In the genomic region with DNA sequence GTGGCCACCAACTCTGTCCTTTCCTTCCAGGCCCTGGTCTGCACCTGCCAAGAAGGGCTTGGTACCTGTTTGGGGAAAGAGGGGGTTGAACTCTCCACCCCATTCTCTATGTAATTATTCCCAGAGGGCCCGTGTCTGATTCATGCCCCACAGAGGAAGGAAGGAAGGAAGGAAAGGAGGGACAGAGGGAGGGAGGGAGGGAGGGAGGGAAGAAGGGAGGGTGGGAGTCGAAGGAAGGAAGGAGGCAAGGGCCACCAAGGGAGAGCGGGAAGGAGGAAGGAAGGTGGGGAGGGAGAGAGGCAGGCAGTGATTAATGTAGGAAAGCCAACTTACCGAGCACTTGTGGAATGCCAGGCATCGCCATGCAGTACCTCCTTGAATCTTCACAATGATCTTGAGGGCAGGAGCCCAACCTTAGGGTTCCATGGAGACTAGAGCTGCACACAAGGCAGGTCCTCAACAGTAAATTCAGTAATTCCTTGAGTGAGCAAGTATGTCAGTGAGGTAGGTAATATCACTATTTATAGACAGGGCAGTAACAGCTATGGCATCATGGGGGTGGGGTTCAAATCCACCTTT, we compare ENCODE assay signal across 9 cellular contexts.
DNase-seq lines count a peak whose midpoint lies in the region; ATAC-seq, FAIRE-seq and TF ChIP-seq lines count a peak whose summit lies in the region.
"Had no signal": no experiment of that assay in that cellular context is flagged by ENCODE, and none has a peak within 500 bp of the region (broad histone marks: within the 10 kb centered on the region; RNA-seq: fewer than 3 reads in every experiment).

No MANE protein-coding gene starts in this region.

- H3K27ac Mint-ChIP-seq in natural killer cell: no peak overlapping the region

- TF ChIP-seq POLR2A in H54 (IDR thresholded peaks at IDR 0.05; ENCODE audit: low read depth, low read length): no peak

- H3K9me3 Mint-ChIP-seq in natural killer cell: no peaks in the 10 kb centered on the region

- H3K4me1 ChIP-seq in iPS-20b (ENCODE audit: insufficient read depth, low read length): peaks cover 8% of the 10 kb centered on the region; the same call in 1 of the 2 replicates
- peaks cover 25 to 29% (median 26%) of the 10 kb centered on the region in 3 donors for H3K4me1 ChIP-seq in skeletal muscle tissue (ENCODE audit: control insufficient read depth in 3 of 3, insufficient read depth in 3 of 3, low read length in 3 of 3)

- H3K9me3 ChIP-seq in iPS-20b (ENCODE audit: insufficient read depth, low read depth, low read length) (no peaks in the 10 kb centered on the region), skeletal muscle tissue (ENCODE audit: control insufficient read depth in 3 of 3, low read length in 3 of 3) (no peaks in the 10 kb centered on the region)

- H3K36me3 ChIP-seq in iPS-20b (ENCODE audit: insufficient read depth, low read depth, low read length) (no peaks in the 10 kb centered on the region), skeletal muscle tissue (ENCODE audit: control insufficient read depth in 3 of 3, insufficient read depth in 3 of 3, low read length in 3 of 3) (no peaks in the 10 kb centered on the region)

- no peaks in the 10 kb centered on the region for H3K36me3 Mint-ChIP-seq in natural killer cell

- no peak for TF ChIP-seq CTCF in natural killer cell (IDR thresholded peaks at IDR 0.05)

- FAIRE-seq in H54 (lab: Jason Lieb, UNC): no peak

- no peak overlapping the region for H3K27ac ChIP-seq in iPS-20b (ENCODE audit: low read length)
- H3K27ac ChIP-seq in skeletal muscle tissue (ENCODE audit: low read depth, low read length): peak overlapping the region; percentile 77

- H3K4me1 Mint-ChIP-seq in natural killer cell: no peaks in the 10 kb centered on the region

- H3K4me3 ChIP-seq in iPS-20b (ENCODE audit: low read length): no peak overlapping the region
- H3K4me3 ChIP-seq in skeletal muscle tissue (ENCODE audit: low read length in 3 of 3): peak overlapping the region; percentile 28 to 61 (median 49)

- peak; percentile 52 for DNase-seq in H54 (ENCODE audit: insufficient read length, low spot score)
- DNase-seq in amniotic epithelial cell (ENCODE audit: low read depth): peak; percentile 53
- no peak for DNase-seq in natural killer cell
- no peak for DNase-seq in dermis blood vessel endothelial cell
- no peak for DNase-seq in activated naive CD4-positive, alpha-beta T cell (lab: John Stamatoyannopoulos, UW)
- DNase-seq: activated gamma-delta T cell had no signal

- H3K27me3 ChIP-seq in iPS-20b (ENCODE audit: insufficient read depth, low read length) (no peaks in the 10 kb centered on the region), skeletal muscle tissue (ENCODE audit: control insufficient read depth in 3 of 3, insufficient read depth in 3 of 3, low read length in 3 of 3) (no peaks in the 10 kb centered on the region)

- H3K9ac ChIP-seq in iPS-20b (ENCODE audit: low read depth, low read length) (peak overlapping the region; percentile 5; the same call in 1 of the 2 replicates), skeletal muscle tissue (ENCODE audit: low read depth in 1 of 3, low read length in 3 of 3) (peak overlapping the region in 1 of 3 donors; percentile 1)

- ATAC-seq in natural killer cell (no peak), HG02588 (IDR thresholded peaks at IDR 0.05; ENCODE audit: unreplicated experiment) (no peak)

- intact Hi-C loops in natural killer cell (cut with micrococcal nuclease): no loop called here

- H3K27me3 Mint-ChIP-seq in natural killer cell (ENCODE audit: low read depth in 2 of 2): peaks cover 0 to 4% of the 10 kb centered on the region in 2 donors

- H3K4me3 Mint-ChIP-seq in natural killer cell: no peak overlapping the region

Comparison
In these comparisons a context has a peak if more than half of its experiments do, and no peak if none do; other contexts are left out.
1. DNase-seq: peak in H54 (single experiment) and amniotic epithelial cell (single experiment); none in natural killer cell (single experiment), dermis blood vessel endothelial cell (single experiment) and activated naive CD4-positive, alpha-beta T cell (0 of 4).